Comparison of ENCODE assay signal across 8 cellular contexts in the genomic region with DNA sequence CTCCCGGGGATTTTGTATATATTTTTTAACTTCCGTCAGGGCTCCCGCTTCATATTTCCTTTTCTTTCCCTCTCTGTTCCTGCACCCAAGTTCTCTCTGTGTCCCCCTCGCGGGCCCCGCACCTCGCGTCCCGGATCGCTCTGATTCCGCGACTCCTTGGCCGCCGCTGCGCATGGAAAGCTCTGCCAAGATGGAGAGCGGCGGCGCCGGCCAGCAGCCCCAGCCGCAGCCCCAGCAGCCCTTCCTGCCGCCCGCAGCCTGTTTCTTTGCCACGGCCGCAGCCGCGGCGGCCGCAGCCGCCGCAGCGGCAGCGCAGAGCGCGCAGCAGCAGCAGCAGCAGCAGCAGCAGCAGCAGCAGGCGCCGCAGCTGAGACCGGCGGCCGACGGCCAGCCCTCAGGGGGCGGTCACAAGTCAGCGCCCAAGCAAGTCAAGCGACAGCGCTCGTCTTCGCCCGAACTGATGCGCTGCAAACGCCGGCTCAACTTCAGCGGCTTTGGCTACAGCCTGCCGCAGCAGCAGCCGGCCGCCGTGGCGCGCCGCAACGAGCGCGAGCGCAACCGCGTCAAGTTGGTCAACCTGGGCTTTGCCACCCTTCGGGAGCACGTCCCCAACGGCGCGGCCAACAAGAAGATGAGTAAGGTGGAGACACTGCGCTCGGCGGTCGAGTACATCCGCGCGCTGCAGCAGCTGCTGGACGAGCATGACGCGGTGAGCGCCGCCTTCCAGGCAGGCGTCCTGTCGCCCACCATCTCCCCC. TPM values are rescaled to one million over a fixed set of nuclear protein-coding genes. Genes with fewer than 3 reads are reported as not detected.
DNase-seq lines count a peak whose midpoint lies in the region; ATAC-seq and TF ChIP-seq lines count a peak whose summit lies in the region.

No MANE protein-coding gene starts in this region.

- H3K4me3 Mint-ChIP-seq in natural killer cell treated with Interleukin-12 subunit alpha and Interleukin-12 subunit beta and Interleukin-15 and Interleukin-18, amount 100 ng/mL, for 72 hours: peak overlapping the region; percentile 25
- no peak overlapping the region for H3K4me3 Mint-ChIP-seq in natural killer cell
- peak overlapping the region; percentile 68 for H3K4me3 Mint-ChIP-seq in T-helper 1 cell treated with Interleukin-12 subunit alpha and Interleukin-12 subunit beta and Interleukin-4 antibody, amounts not matched to agents 30 μg/mL and 1 μg/mL, for 36 hours

- no peaks in the 10 kb centered on the region for H3K36me3 Mint-ChIP-seq in natural killer cell treated with Interleukin-12 subunit alpha and Interleukin-12 subunit beta and Interleukin-15 and Interleukin-18, amount 100 ng/mL, for 72 hours
- peaks cover 13% of the 10 kb centered on the region for H3K36me3 Mint-ChIP-seq in natural killer cell
- H3K36me3 Mint-ChIP-seq in T-helper 1 cell treated with Interleukin-12 subunit alpha and Interleukin-12 subunit beta and Interleukin-4 antibody, amounts not matched to agents 30 μg/mL and 1 μg/mL, for 36 hours (ENCODE audit: low read depth): peaks cover 5% of the 10 kb centered on the region

- intact Hi-C loops in natural killer cell (cut with micrococcal nuclease): no loop called here

- peak in 1 of 2 donors; percentile 45 for ATAC-seq in natural killer cell treated with Interleukin-12 subunit alpha and Interleukin-12 subunit beta and Interleukin-15 and Interleukin-18, amount 100 ng/mL, for 72 hours
- ATAC-seq in natural killer cell: no peak
- ATAC-seq in HG02759 (IDR thresholded peaks at IDR 0.05; ENCODE audit: unreplicated experiment): peak; percentile 62

- TF ChIP-seq CTCF in natural killer cell (IDR thresholded peaks at IDR 0.05): no peak
- TF ChIP-seq CTCF in fibroblast of villous mesenchyme (IDR thresholded peaks at IDR 0.05; ENCODE audit: insufficient read depth, low read depth, low read length): no peak

- DNase-seq in natural killer cell treated with Interleukin-12 subunit alpha and Interleukin-12 subunit beta and Interleukin-15 and Interleukin-18, amount 100 ng/mL, for 72 hours (ENCODE audit: low spot score): no peak
- DNase-seq in natural killer cell (no peak), fibroblast of villous mesenchyme (ENCODE audit: low read depth) (peak; percentile 13), retina (peak; percentile 90), NOMO-1 treated with DMSO at 0.1 percent for 48 hours (lab: John Stamatoyannopoulos, UW; ENCODE audit: unreplicated experiment) (no peak), cortex of kidney (lab: John Stamatoyannopoulos, UW) (no peak)

- H3K9me3 Mint-ChIP-seq in natural killer cell treated with Interleukin-12 subunit alpha and Interleukin-12 subunit beta and Interleukin-15 and Interleukin-18, amount 100 ng/mL, for 72 hours: no peaks in the 10 kb centered on the region
- peaks cover 0 to 2% of the 10 kb centered on the region in 2 donors for H3K9me3 Mint-ChIP-seq in natural killer cell
- H3K9me3 Mint-ChIP-seq in T-helper 1 cell treated with Interleukin-12 subunit alpha and Interleukin-12 subunit beta and Interleukin-4 antibody, amounts not matched to agents 30 μg/mL and 1 μg/mL, for 36 hours: peaks cover 8% of the 10 kb centered on the region

- no peak overlapping the region for H3K27ac Mint-ChIP-seq in natural killer cell treated with Interleukin-12 subunit alpha and Interleukin-12 subunit beta and Interleukin-15 and Interleukin-18, amount 100 ng/mL, for 72 hours
- no peak overlapping the region for H3K27ac Mint-ChIP-seq in natural killer cell
- H3K27ac Mint-ChIP-seq in T-helper 1 cell treated with Interleukin-12 subunit alpha and Interleukin-12 subunit beta and Interleukin-4 antibody, amounts not matched to agents 30 μg/mL and 1 μg/mL, for 36 hours: peak overlapping the region; percentile 16

- H3K27me3 Mint-ChIP-seq in natural killer cell treated with Interleukin-12 subunit alpha and Interleukin-12 subunit beta and Interleukin-15 and Interleukin-18, amount 100 ng/mL, for 72 hours: peaks cover 60 to 83% of the 10 kb centered on the region in 2 donors
- H3K27me3 Mint-ChIP-seq in natural killer cell (ENCODE audit: low read depth in 2 of 2): peaks cover 73 to 77% of the 10 kb centered on the region in 2 donors
- H3K27me3 Mint-ChIP-seq in T-helper 1 cell treated with Interleukin-12 subunit alpha and Interleukin-12 subunit beta and Interleukin-4 antibody, amounts not matched to agents 30 μg/mL and 1 μg/mL, for 36 hours (ENCODE audit: low read depth): peaks cover 95% of the 10 kb centered on the region

- peak overlapping the region; percentile 37 for H3K4me3 ChIP-seq in fibroblast of villous mesenchyme (ENCODE audit: low read depth, low read length)

- H3K4me1 Mint-ChIP-seq in natural killer cell treated with Interleukin-12 subunit alpha and Interleukin-12 subunit beta and Interleukin-15 and Interleukin-18, amount 100 ng/mL, for 72 hours (ENCODE audit: low read depth in 2 of 2): no peaks in the 10 kb centered on the region
- no peaks in the 10 kb centered on the region for H3K4me1 Mint-ChIP-seq in natural killer cell
- H3K4me1 Mint-ChIP-seq in T-helper 1 cell treated with Interleukin-12 subunit alpha and Interleukin-12 subunit beta and Interleukin-4 antibody, amounts not matched to agents 30 μg/mL and 1 μg/mL, for 36 hours (ENCODE audit: low read depth): peaks cover 31% of the 10 kb centered on the region

RNA-seq across cellular contexts. Expression of a gene that starts 0.8 kb away (rescaled TPM):
- not detected for total RNA-seq in natural killer cell treated with Interleukin-12 subunit alpha and Interleukin-12 subunit beta and Interleukin-15 and Interleukin-18, amount 100 ng/mL, for 72 hours
- total RNA-seq in natural killer cell (not detected), fibroblast of villous mesenchyme (not detected in 2 replicates)

RNA-seq across cellular contexts. Expression of a gene that starts 41.2 kb away (rescaled TPM):
- total RNA-seq in natural killer cell treated with Interleukin-12 subunit alpha and Interleukin-12 subunit beta and Interleukin-15 and Interleukin-18, amount 100 ng/mL, for 72 hours: not detected
- total RNA-seq in natural killer cell: not detected
- not detected in 2 replicates for total RNA-seq in fibroblast of villous mesenchyme

Comparison
In these comparisons a context has a peak if more than half of its experiments do, and no peak if none do; other contexts are left out.
1. DNase-seq: peak in fibroblast of villous mesenchyme (single experiment) and retina (single experiment); none in natural killer cell treated with Interleukin-12 subunit alpha and Interleukin-12 subunit beta and Interleukin-15 and Interleukin-18, amount 100 ng/mL, for 72 hours (single experiment), natural killer cell (single experiment), NOMO-1 treated with DMSO at 0.1 percent for 48 hours (single experiment) and cortex of kidney (single experiment).